Comparison of ENCODE assay signal across 22 cellular contexts in the genomic region with DNA sequence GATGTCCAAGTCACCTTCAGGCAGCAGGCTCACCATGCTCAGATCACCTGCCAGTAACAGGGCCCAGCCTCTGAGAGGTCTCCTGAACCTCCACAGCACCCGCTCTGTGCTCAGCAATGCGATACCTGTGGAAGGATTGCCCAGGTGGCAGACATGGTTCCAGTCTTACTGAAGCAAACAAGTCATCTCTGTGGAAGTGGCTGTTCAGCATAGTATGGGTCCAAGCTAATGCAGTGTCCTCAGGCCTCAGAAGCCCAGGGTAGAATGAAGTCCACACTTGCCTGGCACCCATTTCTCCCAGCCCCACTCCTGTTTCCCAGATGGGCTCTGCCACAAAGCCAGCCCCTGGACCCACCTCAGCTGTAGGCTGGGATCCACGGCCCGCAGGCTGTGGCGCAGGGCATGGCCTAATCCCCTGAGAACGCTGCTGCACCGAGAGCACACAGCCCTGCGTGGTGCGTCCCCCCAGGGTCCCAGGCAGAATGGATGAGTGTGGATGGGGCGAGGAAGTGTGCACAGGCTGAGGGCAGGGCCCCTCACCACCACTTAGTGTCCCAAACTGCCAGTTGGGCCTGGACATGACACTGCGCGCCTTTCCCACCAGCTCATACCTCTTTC.
"Had no signal": no experiment of that assay in that cellular context is flagged by ENCODE, and none has a peak within 500 bp of the region (broad histone marks: within the 10 kb centered on the region; RNA-seq: fewer than 3 reads in every experiment).

No MANE protein-coding gene starts in this region.

- H3K27ac ChIP-seq: cardiac muscle cell had no signal

- H3K36me3 ChIP-seq: cardiac muscle cell had no signal

- H3K27me3 ChIP-seq: cardiac muscle cell had no signal

- ATAC-seq: activated CD8-positive, alpha-beta memory T cell treated with anti-CD3 and anti-CD28 coated beads, Interleukin-2, amount 10 ng/mL, durations not matched to agents 7 days and 5 days; activated naive CD4-positive, alpha-beta T cell treated with anti-CD3 and anti-CD28 coated beads, Interleukin-2, amount 50 U/mL, for 72 hours; activated naive CD8-positive, alpha-beta T cell treated with anti-CD3 and anti-CD28 coated beads, Interleukin-2, amount 50 U/mL, for 24 hours; T-helper 17 cell had no signal

- DNase-seq: activated B cell treated with CpG ODN at 0.5 μM for 24 hours; activated CD4-positive, alpha-beta T cell treated with anti-CD3 and anti-CD28 coated beads for 1 hour; activated CD4-positive, alpha-beta T cell treated with anti-CD3 and anti-CD28 coated beads, Interleukin-2, amount 10 ng/mL, durations not matched to agents 24 days and 14 days; activated CD4-positive, alpha-beta T cell treated with anti-CD3 and anti-CD28 coated beads, Interleukin-2, amount 50 U/mL, for 48 hours; activated effector memory CD4-positive, alpha-beta T cell treated with Interleukin-2 at 50 U/mL for 16 hours; activated naive CD4-positive, alpha-beta T cell; activated naive CD8-positive, alpha-beta T cell treated with anti-CD3 and anti-CD28 coated beads, Interleukin-2, amount 50 U/mL, for 24 hours; activated T-cell treated with anti-CD3 and anti-CD28 coated beads, Interleukin-2, amount 50 U/mL, for 24 hours; amniotic stem cell; Karpas-422; MM.1S; NCI-H1105; NCI-H1436; NCI-H187; NCI-H2081; NCI-H446; SIG-M5; T-helper 17 cell; T-helper 9 cell had no signal

- H3K4me3 ChIP-seq: cardiac muscle cell had no signal
